Comparison of ENCODE assay signal across 8 cellular contexts in the genomic region with DNA sequence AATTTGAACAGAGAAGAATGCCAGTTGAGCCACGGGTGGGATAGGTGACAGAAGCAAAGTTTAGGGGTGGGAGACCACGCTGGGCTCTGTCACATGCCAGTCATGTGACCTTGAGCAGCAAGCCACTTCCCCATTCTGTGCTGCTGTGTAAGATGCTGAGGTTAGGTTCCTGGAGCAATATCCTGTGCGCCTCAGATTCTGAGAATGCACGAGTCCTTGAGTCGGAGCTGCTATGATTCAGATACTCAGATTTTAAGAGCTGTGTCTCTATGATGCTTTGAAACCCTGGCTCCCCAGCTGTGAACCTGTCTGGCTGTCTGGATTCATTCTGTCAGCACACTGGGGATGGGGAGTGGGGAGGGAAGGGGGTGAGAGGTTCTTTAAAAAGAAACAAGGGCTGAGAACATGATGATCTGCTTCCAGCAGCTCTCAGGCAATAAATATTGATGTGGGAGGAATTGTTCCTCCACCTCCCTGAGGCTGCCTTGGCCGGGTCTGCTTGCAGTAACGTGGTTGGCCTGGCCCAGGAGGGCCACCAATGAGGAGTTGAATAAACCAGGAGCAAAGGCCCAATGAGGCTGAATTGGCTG. TPM values are rescaled to one million over a fixed set of nuclear protein-coding genes. Genes with fewer than 3 reads are reported as not detected.
DNase-seq lines count a peak whose midpoint lies in the region; ATAC-seq, FAIRE-seq and TF ChIP-seq lines count a peak whose summit lies in the region.

No MANE protein-coding gene starts in this region.

- H3K36me3 Mint-ChIP-seq in activated naive CD4-positive, alpha-beta T cell treated with anti-CD3 and anti-CD28 coated beads for 36 hours (ENCODE audit: low read depth), result no peaks in the 10 kb centered on the region
- no peaks in the 10 kb centered on the region for H3K36me3 Mint-ChIP-seq in activated CD8-positive, alpha-beta T cell treated with anti-CD3 and anti-CD28 coated beads, Interleukin-2, amount 10 ng/mL, durations not matched to agents 7 days and 5 days (ENCODE audit: low read depth)

- H3K9me3 ChIP-seq in kidney (ENCODE audit: control insufficient read depth in 1 of 2, low read length in 2 of 2), result peaks cover 0 to 4% of the 10 kb centered on the region in 2 donors
- H3K9me3 ChIP-seq in suprapubic skin, result no peaks in the 10 kb centered on the region
- H3K9me3 ChIP-seq in MM.1S (replicated peaks; ENCODE audit: insufficient read depth, low read length), result no peaks in the 10 kb centered on the region

- 44% methylated on average over 7 of the region's 7 CpGs for WGBS in suprapubic skin

- FAIRE-seq in kidney (lab: Jason Lieb, UNC), result no peak

- no peak overlapping the region for H3K4me3 ChIP-seq in kidney (ENCODE audit: low read length in 2 of 2)
- H3K4me3 ChIP-seq in suprapubic skin, result no peak overlapping the region
- no peak overlapping the region for H3K4me3 ChIP-seq in MM.1S (ENCODE audit: low read length)

- H3K27ac Mint-ChIP-seq in activated naive CD4-positive, alpha-beta T cell treated with anti-CD3 and anti-CD28 coated beads for 36 hours, result no peak overlapping the region
- peak overlapping the region; percentile 90 for H3K27ac Mint-ChIP-seq in activated CD8-positive, alpha-beta T cell treated with anti-CD3 and anti-CD28 coated beads, Interleukin-2, amount 10 ng/mL, durations not matched to agents 7 days and 5 days

- H3K9me2 ChIP-seq in MM.1S (replicated peaks; ENCODE audit: insufficient read depth, low read length), result no peaks in the 10 kb centered on the region

- no peaks in the 10 kb centered on the region for H3K9me3 Mint-ChIP-seq in activated naive CD4-positive, alpha-beta T cell treated with anti-CD3 and anti-CD28 coated beads for 36 hours
- H3K9me3 Mint-ChIP-seq in activated CD8-positive, alpha-beta T cell treated with anti-CD3 and anti-CD28 coated beads, Interleukin-2, amount 10 ng/mL, durations not matched to agents 7 days and 5 days (ENCODE audit: insufficient read depth), result no peaks in the 10 kb centered on the region

- H3K4me2 ChIP-seq in MM.1S (ENCODE audit: low read depth, low read length), result no peak overlapping the region

- no peak for TF ChIP-seq EP300 in suprapubic skin (IDR thresholded peaks at IDR 0.05)

- peaks cover 0 to under 1% of the 10 kb centered on the region in 2 donors for H3K36me3 ChIP-seq in kidney (ENCODE audit: control insufficient read depth in 1 of 2, insufficient read depth in 2 of 2, low read length in 2 of 2)
- peaks cover 8% of the 10 kb centered on the region for H3K36me3 ChIP-seq in suprapubic skin
- no peaks in the 10 kb centered on the region for H3K36me3 ChIP-seq in MM.1S (replicated peaks; ENCODE audit: insufficient read depth, low read length)

- intact Hi-C loops in activated naive CD4-positive, alpha-beta T cell treated with anti-CD3 and anti-CD28 coated beads for 36 hours (cut with micrococcal nuclease), result no loop called here
- intact Hi-C loops in kidney (cut with DNase I), result no loop called here

- no peaks in the 10 kb centered on the region for H4K20me1 ChIP-seq in MM.1S (ENCODE audit: insufficient read depth, low read length)

- H3K27ac ChIP-seq in kidney (ENCODE audit: low read depth in 2 of 2, low read length in 2 of 2) (peak overlapping the region; percentile 35 to 65), suprapubic skin (peak overlapping the region; percentile 19), MM.1S (ENCODE audit: low read length) (no peak overlapping the region)

- H3K9ac ChIP-seq in kidney (ENCODE audit: low read length in 2 of 2), result no peak overlapping the region
- H3K9ac ChIP-seq in MM.1S (ENCODE audit: low read length), result no peak overlapping the region

- TF ChIP-seq POLR2A in suprapubic skin (IDR thresholded peaks at IDR 0.05), result no peak

- DNase-seq in activated naive CD4-positive, alpha-beta T cell treated with anti-CD3 and anti-CD28 coated beads for 36 hours, result peak; percentile 48
- DNase-seq in activated naive CD4-positive, alpha-beta T cell treated with anti-CD3 and anti-CD28 coated beads, Interleukin-2, amount 50 U/mL, for 16 hours, result no peak
- peak; percentile 70 for DNase-seq in activated CD8-positive, alpha-beta T cell treated with anti-CD3 and anti-CD28 coated beads, Interleukin-2, amount 10 ng/mL, durations not matched to agents 7 days and 5 days
- DNase-seq in kidney (peak; percentile 81), suprapubic skin (ENCODE audit: low spot score in 2 of 2) (no peak), MM.1S (no peak), NCI-H1092 (lab: John Stamatoyannopoulos, UW) (no peak)

- no peaks in the 10 kb centered on the region for H3K27me3 ChIP-seq in suprapubic skin
- H3K27me3 ChIP-seq in MM.1S (replicated peaks; ENCODE audit: insufficient read depth, low read length), result no peaks in the 10 kb centered on the region

- H3F3A ChIP-seq in MM.1S (ENCODE audit: insufficient read depth, low read length), result no peaks in the 10 kb centered on the region

- CTCF ChIA-PET in activated naive CD4-positive, alpha-beta T cell treated with anti-CD3 and anti-CD28 coated beads for 36 hours (lab: Charles Lee), result interaction anchor here (0.8 to 1.6 kb wide), 5 partner anchors 30 to 73 kb away, joined by 3 to 6 read pairs (median 4); no protein-coding TSS in a partner anchor
- CTCF ChIA-PET in activated CD8-positive, alpha-beta T cell treated with anti-CD3 and anti-CD28 coated beads, Interleukin-2, amount 10 ng/mL, durations not matched to agents 7 days and 5 days (lab: Charles Lee), result interaction anchor here (0.6 to 2.9 kb wide), 7 partner anchors 30 to 123 kb away, joined by 3 to 12 read pairs (median 6); no protein-coding TSS in a partner anchor

- H3K4me3 Mint-ChIP-seq in activated naive CD4-positive, alpha-beta T cell treated with anti-CD3 and anti-CD28 coated beads for 36 hours, result no peak overlapping the region
- peak overlapping the region; percentile 30 for H3K4me3 Mint-ChIP-seq in activated CD8-positive, alpha-beta T cell treated with anti-CD3 and anti-CD28 coated beads, Interleukin-2, amount 10 ng/mL, durations not matched to agents 7 days and 5 days

- H3K4me1 ChIP-seq in kidney (ENCODE audit: control insufficient read depth in 1 of 2, insufficient read depth in 1 of 2, low read depth in 1 of 2, low read length in 2 of 2) (peaks cover 0 to 4% of the 10 kb centered on the region in 2 donors), suprapubic skin (peaks cover 3% of the 10 kb centered on the region), MM.1S (ENCODE audit: low read length) (no peaks in the 10 kb centered on the region)

- peak; percentile 90 for ATAC-seq in activated CD8-positive, alpha-beta T cell treated with anti-CD3 and anti-CD28 coated beads, Interleukin-2, amount 10 ng/mL, durations not matched to agents 7 days and 5 days
- no peak for ATAC-seq in GM21619 (IDR thresholded peaks at IDR 0.05; ENCODE audit: unreplicated experiment)

- no peaks in the 10 kb centered on the region for H3K27me3 Mint-ChIP-seq in activated naive CD4-positive, alpha-beta T cell treated with anti-CD3 and anti-CD28 coated beads for 36 hours (ENCODE audit: low read depth)
- H3K27me3 Mint-ChIP-seq in activated CD8-positive, alpha-beta T cell treated with anti-CD3 and anti-CD28 coated beads, Interleukin-2, amount 10 ng/mL, durations not matched to agents 7 days and 5 days (ENCODE audit: low read depth), result peaks cover 11% of the 10 kb centered on the region

- TF ChIP-seq CTCF in kidney (IDR thresholded peaks at IDR 0.05; ENCODE audit: borderline replicate concordance, extremely low read depth, insufficient read depth) (no peak), suprapubic skin (IDR thresholded peaks at IDR 0.05) (no peak), MM.1S (IDR thresholded peaks at IDR 0.05; ENCODE audit: low read length) (no peak)

- H3K4me1 Mint-ChIP-seq in activated naive CD4-positive, alpha-beta T cell treated with anti-CD3 and anti-CD28 coated beads for 36 hours (ENCODE audit: low read depth), result peaks cover 13% of the 10 kb centered on the region
- H3K4me1 Mint-ChIP-seq in activated CD8-positive, alpha-beta T cell treated with anti-CD3 and anti-CD28 coated beads, Interleukin-2, amount 10 ng/mL, durations not matched to agents 7 days and 5 days (ENCODE audit: low read depth), result peaks cover 27% of the 10 kb centered on the region

- no peak overlapping the region for H2AFZ ChIP-seq in MM.1S (ENCODE audit: low read length)

- no peaks in the 10 kb centered on the region for H3K79me2 ChIP-seq in MM.1S (ENCODE audit: low read length)

- POLR2A ChIA-PET in activated CD8-positive, alpha-beta T cell treated with anti-CD3 and anti-CD28 coated beads, Interleukin-2, amount 10 ng/mL, durations not matched to agents 7 days and 5 days (lab: Charles Lee), result interaction anchor here (1.6 kb wide), 1 partner anchor 34 kb away, joined by 3 read pairs; no protein-coding TSS in a partner anchor

RNA-seq across cellular contexts. Expression of a gene that starts 24.0 kb away (rescaled TPM):
- not detected for total RNA-seq in activated naive CD4-positive, alpha-beta T cell treated with anti-CD3 and anti-CD28 coated beads for 36 hours
- not detected for total RNA-seq in activated CD8-positive, alpha-beta T cell treated with anti-CD3 and anti-CD28 coated beads, Interleukin-2, amount 10 ng/mL, durations not matched to agents 7 days and 5 days
- 117 TPM for total RNA-seq in kidney
- polyA plus RNA-seq in kidney (ENCODE audit: insufficient read depth, low read depth, low replicate concordance), result 8.9 TPM
- total RNA-seq in suprapubic skin, result 1 to 10 TPM; 6.1 to 9.7 (median 7.1) TPM

Comparison
In these comparisons a context has a peak if more than half of its experiments do, and no peak if none do; other contexts are left out.
1. DNase-seq: peak in activated naive CD4-positive, alpha-beta T cell treated with anti-CD3 and anti-CD28 coated beads for 36 hours (single experiment), activated CD8-positive, alpha-beta T cell treated with anti-CD3 and anti-CD28 coated beads, Interleukin-2, amount 10 ng/mL, durations not matched to agents 7 days and 5 days (single experiment) and kidney (single experiment); none in activated naive CD4-positive, alpha-beta T cell treated with anti-CD3 and anti-CD28 coated beads, Interleukin-2, amount 50 U/mL, for 16 hours (single experiment), suprapubic skin (0 of 2), MM.1S (single experiment) and NCI-H1092 (single experiment).
2. RNA of a gene that starts 24.0 kb away (total RNA-seq): 117 TPM in kidney (single experiment); 6.1 to 9.7 TPM in suprapubic skin, not detected in activated naive CD4-positive, alpha-beta T cell treated with anti-CD3 and anti-CD28 coated beads for 36 hours and not detected in activated CD8-positive, alpha-beta T cell treated with anti-CD3 and anti-CD28 coated beads, Interleukin-2, amount 10 ng/mL, durations not matched to agents 7 days and 5 days; every median in the first group is over 10 times any median in the second.